ENCODE assay signal across 13 cellular contexts in genomic region chr18:51044928-51045587, GRCh38. TPM values are rescaled to one million over a fixed set of nuclear protein-coding genes. Genes with fewer than 3 reads are reported as not detected.
A peak's percentile ranks its signal among the peaks of the same experiment; 100 is the strongest.
DNase-seq lines count a peak whose midpoint lies in the region; ATAC-seq and TF ChIP-seq lines count a peak whose summit lies in the region.
"Had no signal": no experiment of that assay in that cellular context is flagged by ENCODE, and none has a peak within 500 bp of the region (broad histone marks: within the 10 kb centered on the region; RNA-seq: fewer than 3 reads in every experiment).

No MANE protein-coding gene starts in this region.

- ATAC-seq in left lung = peak; percentile 59
- ATAC-seq in HG03354 (IDR thresholded peaks at IDR 0.05; ENCODE audit: poor library complexity, severe bottlenecking, unreplicated experiment) = no peak

- H3K9me3 ChIP-seq in left lung = no peaks in the 10 kb centered on the region

- H3K27ac ChIP-seq in left lung = peak overlapping the region in 1 of 2 donors; percentile 5

- peaks cover 5 to 56% of the 10 kb centered on the region in 2 donors for H3K4me1 ChIP-seq in left lung

- no peaks in the 10 kb centered on the region for H3K27me3 ChIP-seq in left lung

- H3K36me3 ChIP-seq in left lung = peaks cover 0 to 32% of the 10 kb centered on the region in 2 donors

- intact Hi-C loops in left lung (cut with DNase I) = loop anchor here in 1 of 2 donors (10.0 kb wide), 1 partner anchor 220 kb away; the partner anchor contains the start of gene MRO

- in situ Hi-C loops in G401 (cut with HindIII; ENCODE audit: low sequenced_read_pairs) = no loop called here

- no peak overlapping the region for H3K4me3 ChIP-seq in left lung

- DNase-seq in A172 (ENCODE audit: low spot score) = peak; percentile 0
- DNase-seq in GM03348 (ENCODE audit: low spot score) = peak; percentile 10
- peak; percentile 77 for DNase-seq in amniotic epithelial cell (ENCODE audit: low read depth)
- no peak for DNase-seq in left lung
- DNase-seq in G401 (ENCODE audit: low spot score) = no peak
- no peak for DNase-seq in RKO (ENCODE audit: low spot score)
- no peak for DNase-seq in effector CD8-positive, alpha-beta T cell (lab: John Stamatoyannopoulos, UW)
- DNase-seq: aorta, glutamatergic neuron, NCI-H510A treated with DMSO at 0.1 percent for 48 hours, occipital lobe, T-helper 9 cell had no signal

- no peak for TF ChIP-seq CTCF in left lung (IDR thresholded peaks at IDR 0.05)

RNA-seq across cellular contexts. Expression of gene SMAD4, which starts 15.0 kb away (rescaled TPM):
- 71.9 and 92.8 TPM in 2 replicates for total RNA-seq in A172 (2014; rRNA removed; shearing (Covaris generic))
- 10 to 100 TPM; 90.7 to 92.2 TPM for total RNA-seq in left lung
- 47.2 and 120 TPM in 2 replicates for total RNA-seq in G401 (2014; rRNA removed; shearing (Covaris generic))

Comparison
In these comparisons a context has a peak if more than half of its experiments do, and no peak if none do; other contexts are left out.
1. DNase-seq: peak in A172 (single experiment), GM03348 (single experiment) and amniotic epithelial cell (single experiment); none in left lung (0 of 2), G401 (single experiment), RKO (single experiment) and effector CD8-positive, alpha-beta T cell (single experiment).